17 cellular contexts compared by ENCODE assay signal in the genomic region with DNA sequence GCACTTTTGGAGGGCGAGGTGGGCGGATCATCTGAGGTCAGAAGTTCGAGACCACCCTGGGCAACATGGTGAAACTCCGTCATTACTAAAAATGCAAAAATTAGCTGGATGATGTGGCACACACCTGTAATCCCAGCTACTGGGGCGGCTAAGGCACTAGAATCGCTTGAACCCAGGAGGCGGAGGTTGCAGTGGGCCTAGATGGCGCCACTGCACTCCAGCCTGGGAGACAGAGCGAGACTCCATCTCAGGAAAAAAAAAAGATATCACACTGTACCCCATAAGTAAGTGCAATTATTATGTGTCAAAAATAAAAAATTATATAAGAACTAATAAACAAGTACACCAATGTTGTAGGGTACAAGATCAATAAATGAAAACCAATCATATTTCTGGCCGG.
DNase-seq lines count a peak whose midpoint lies in the region; ATAC-seq, FAIRE-seq and TF ChIP-seq lines count a peak whose summit lies in the region.
"Had no signal": no experiment of that assay in that cellular context is flagged by ENCODE, and none has a peak within 500 bp of the region (broad histone marks: within the 10 kb centered on the region; RNA-seq: fewer than 3 reads in every experiment).

No MANE protein-coding gene starts in this region.

- no peak for ATAC-seq in GM23338
- ATAC-seq in omental fat pad (ENCODE audit: low FRiP score) = no peak

- H4K20me1 ChIP-seq in GM23338 (replicated peaks; ENCODE audit: insufficient read depth) (no peaks in the 10 kb centered on the region), H1 (replicated peaks in 1 of 2; ENCODE audit: control insufficient read depth in 1 of 2, insufficient read depth in 2 of 2, low read length in 2 of 2) (no peaks in the 10 kb centered on the region)

- CTCF ChIA-PET in H1 (lab: Charles Lee; ENCODE audit: partially characterized antibody) = interaction anchor here (1.4 kb wide), 1 partner anchor 14 kb away, joined by 3 read pairs; no protein-coding TSS in a partner anchor

- no peak overlapping the region for H2BK5ac ChIP-seq in H1 (ENCODE audit: low read depth, low read length)

- no peak overlapping the region for H4K8ac ChIP-seq in H1 (ENCODE audit: extremely low read depth, insufficient read depth, low read length)

- H3K79me2 ChIP-seq in GM23338 (replicated peaks; ENCODE audit: insufficient read depth) (no peaks in the 10 kb centered on the region), H1 (ENCODE audit: control insufficient read depth in 1 of 2, insufficient read depth in 2 of 2, low read length in 2 of 2) (no peaks in the 10 kb centered on the region)

- H3K4me3 ChIP-seq in GM23338 (no peak overlapping the region), H1 (ENCODE audit: extremely low read depth in 1 of 4, insufficient read depth in 2 of 4, low read depth in 3 of 4, low read length in 4 of 4) (no peak overlapping the region), Peyer's patch (no peak overlapping the region)
- H3K4me3 ChIP-seq: HAP-1 had no signal

- H4K91ac ChIP-seq in H1 (replicated peaks; ENCODE audit: insufficient read length, low read length) = no peak overlapping the region

- POLR2A ChIA-PET in H1 (lab: Charles Lee; ENCODE audit: partially characterized antibody) = no interaction called here

- H3K14ac ChIP-seq in H1 (ENCODE audit: insufficient read length) = no peak overlapping the region

- H3F3A ChIP-seq in GM23338 (replicated peaks; ENCODE audit: low read depth) = no peaks in the 10 kb centered on the region

- H3K27me3 Mint-ChIP-seq in GM23338 (ENCODE audit: insufficient read depth, low read depth, poor library complexity) = peaks cover 2% of the 10 kb centered on the region

- H4K5ac ChIP-seq in H1 (ENCODE audit: insufficient read length, low read depth, low read length) = no peak overlapping the region

- H3K9ac ChIP-seq in H1 (replicated peaks in 1 of 4; ENCODE audit: extremely low read depth in 1 of 4, low read depth in 3 of 4, low read length in 3 of 4) = no peak overlapping the region

- no peak overlapping the region for H2BK15ac ChIP-seq in H1 (ENCODE audit: low read length)

- no peaks in the 10 kb centered on the region for H3K9me3 Mint-ChIP-seq in GM23338

- H3K4me1 Mint-ChIP-seq in GM23338 = no peaks in the 10 kb centered on the region
- H3K4me1 Mint-ChIP-seq: CD4-positive, alpha-beta memory T cell had no signal

- peak in 1 of 2 experiments; percentile 21; a peak in 1 of 4 replicates for TF ChIP-seq RAD21 in H1 (IDR thresholded peaks at IDR 0.05 in 1 of 2, conservative IDR thresholded peaks at IDR 0.05 in 1 of 2; ENCODE audit: low read depth in 2 of 2, low read length in 2 of 2)

- 92% methylated on average over 10 of the region's 10 CpGs; no CpG with 5 or more reads in 1 of the 2 experiments for WGBS in H1 (ENCODE audit: extremely low coverage in 1 of 2, insufficient coverage in 1 of 2, insufficient read length in 1 of 2, insufficient replicate concordance in 2 of 2, low coverage in 1 of 2, low lambda C conversion rate in 2 of 2, missing lambda C conversion rate in 1 of 2), 2 experiments

- H3K36me3 ChIP-seq in GM23338 (ENCODE audit: insufficient read depth) = no peaks in the 10 kb centered on the region
- no peaks in the 10 kb centered on the region for H3K36me3 ChIP-seq in H1 (ENCODE audit: control insufficient read depth in 2 of 4, insufficient read depth in 4 of 4, low read length in 3 of 4)
- no peaks in the 10 kb centered on the region for H3K36me3 ChIP-seq in Peyer's patch
- H3K36me3 ChIP-seq: HAP-1 had no signal

- H3K79me1 ChIP-seq in H1 (ENCODE audit: low read depth, low read length) = no peaks in the 10 kb centered on the region

- H3K18ac ChIP-seq in H1 (ENCODE audit: extremely low read depth, low read length) = no peak overlapping the region

- FAIRE-seq in HTR-8/SVneo (lab: Jason Lieb, UNC) (peak; percentile 46), H1 (lab: Jason Lieb, UNC) (no peak)
- FAIRE-seq: GM12891, GM18507 had no signal

- H3K27ac Mint-ChIP-seq in GM23338 = no peak overlapping the region
- H3K27ac Mint-ChIP-seq: CD4-positive, alpha-beta memory T cell had no signal

- H2AK5ac ChIP-seq in H1 (ENCODE audit: low read depth, low read length) = no peak overlapping the region

- H3K4me1 ChIP-seq in GM23338 (ENCODE audit: insufficient read depth) (no peaks in the 10 kb centered on the region), H1 (replicated peaks in 1 of 4; ENCODE audit: control insufficient read depth in 3 of 4, insufficient read depth in 4 of 4, low read length in 3 of 4) (no peaks in the 10 kb centered on the region), Peyer's patch (no peaks in the 10 kb centered on the region)
- H3K4me1 ChIP-seq: HAP-1 had no signal

- TF ChIP-seq EP300 in H1 (IDR thresholded peaks at IDR 0.05; ENCODE audit: borderline replicate concordance in 1 of 2, low read depth in 2 of 2, low read length in 2 of 2) = no peak

- no peak overlapping the region for H3K56ac ChIP-seq in H1 (replicated peaks; ENCODE audit: insufficient read length, low read depth, low read length)

- peak; percentile 48 to 56 for TF ChIP-seq CTCF in GM23338 (conservative IDR thresholded peaks at IDR 0.05; ENCODE audit: low read depth in 2 of 2)
- peak in 2 of 3 experiments; percentile 31 to 33; a peak in 2 of 4 replicates for TF ChIP-seq CTCF in H1 (IDR thresholded peaks at IDR 0.05; ENCODE audit: control extremely low read depth in 1 of 3, insufficient read depth in 1 of 3, low read depth in 1 of 3, low read length in 3 of 3)
- no peak for TF ChIP-seq CTCF in Peyer's patch (IDR thresholded peaks at IDR 0.05)
- TF ChIP-seq CTCF in omental fat pad (IDR thresholded peaks at IDR 0.05) = no peak

- H3K4me3 Mint-ChIP-seq in GM23338 = no peak overlapping the region
- H3K4me3 Mint-ChIP-seq: CD4-positive, alpha-beta memory T cell had no signal

- DNase-seq in GM23338 (ENCODE audit: low spot score) (no peak), HTR-8/SVneo (ENCODE audit: insufficient read length, low spot score) (no peak), H1 (ENCODE audit: low read depth in 1 of 2, low spot score in 2 of 2) (no peak), Peyer's patch (no peak), RPMI8226 (no peak), omental fat pad (ENCODE audit: low spot score) (no peak)
- DNase-seq in stimulated activated CD4-positive, alpha-beta T cell treated with anti-CD3 and anti-CD28 coated beads, Interleukin-2, amount 100 ng/mL, for 24 hours = no peak
- DNase-seq: C1 segment of cervical spinal cord; Calu3; CD4-positive, alpha-beta memory T cell; COR-L47; DMS53; DMS79 treated with DMSO at 0.1 percent for 48 hours; GF-D8 had no signal

- H3K27ac ChIP-seq in GM23338 (ENCODE audit: low read depth) = no peak overlapping the region
- H3K27ac ChIP-seq in H1 (ENCODE audit: low read depth, low read length) = no peak overlapping the region
- H3K27ac ChIP-seq in Peyer's patch = no peak overlapping the region

- TF ChIP-seq POLR2A in H1 (IDR thresholded peaks at IDR 0.05; ENCODE audit: control extremely low read depth in 1 of 2, low read depth in 2 of 2, low read length in 2 of 2) (no peak), Peyer's patch (IDR thresholded peaks at IDR 0.05) (no peak)

- H3K4ac ChIP-seq in H1 (replicated peaks; ENCODE audit: insufficient read length, low read depth, low read length) = no peak overlapping the region

- no peak overlapping the region for H2BK20ac ChIP-seq in H1 (ENCODE audit: low read length)

- no peak overlapping the region for H3K23ac ChIP-seq in H1 (ENCODE audit: insufficient read length)

- H3K23me2 ChIP-seq in H1 (ENCODE audit: low read depth, low read length) = 0 out of 2 replicates have a peak, but pooled peaks cover 1% of the 10 kb centered on the region

- H3K4me2 ChIP-seq in GM23338 (no peak overlapping the region), H1 (ENCODE audit: insufficient read depth in 1 of 2, low read depth in 2 of 2, low read length in 2 of 2) (no peak overlapping the region)

- no peak overlapping the region for H2AFZ ChIP-seq in GM23338
- no peak overlapping the region for H2AFZ ChIP-seq in H1 (ENCODE audit: low read length)

- H2BK12ac ChIP-seq in H1 (ENCODE audit: low read depth, low read length) = no peak overlapping the region

- no peaks in the 10 kb centered on the region for H3K9me3 ChIP-seq in H1 (ENCODE audit: insufficient read depth in 2 of 2, low read depth in 1 of 2, low read length in 1 of 2)
- H3K9me3 ChIP-seq in Peyer's patch = no peaks in the 10 kb centered on the region
- H3K9me3 ChIP-seq: HAP-1 had no signal

- H3K36me3 Mint-ChIP-seq in GM23338 (ENCODE audit: low read depth) = no peaks in the 10 kb centered on the region
- H3K36me3 Mint-ChIP-seq: CD4-positive, alpha-beta memory T cell had no signal

- H3K27me3 ChIP-seq in GM23338 (ENCODE audit: insufficient read depth) = no peaks in the 10 kb centered on the region
- no peaks in the 10 kb centered on the region for H3K27me3 ChIP-seq in H1 (replicated peaks in 1 of 4; ENCODE audit: control insufficient read depth in 3 of 4, extremely low read depth in 1 of 4, insufficient read depth in 3 of 4, low read length in 3 of 4)
- no peaks in the 10 kb centered on the region for H3K27me3 ChIP-seq in Peyer's patch

- H3K9me2 ChIP-seq in GM23338 (ENCODE audit: insufficient read depth) = no peaks in the 10 kb centered on the region

- no peak overlapping the region for H2BK120ac ChIP-seq in H1 (replicated peaks; ENCODE audit: low read depth, low read length)

TF ChIP-seq in GM23338, 12 proteins besides CTCF, POLR2A, EP300 and RAD21 (continues in another document):
- no peak for TF ChIP-seq POLR2AphosphoS5 (IDR thresholded peaks at IDR 0.05; ENCODE audit: low read depth)
- TF ChIP-seq ZNF331 (CRISPR knock-in tag; IDR thresholded peaks at IDR 0.05; ENCODE audit: low read depth) = no peak
- TF ChIP-seq ZNF114 (CRISPR knock-in tag; IDR thresholded peaks at IDR 0.05) = no peak
- TF ChIP-seq JUNB (IDR thresholded peaks at IDR 0.05; ENCODE audit: unreplicated experiment) = no peak
- no peak for TF ChIP-seq EZH2 (IDR thresholded peaks at IDR 0.05; ENCODE audit: low read depth, unreplicated experiment)

TF ChIP-seq in H1, 55 proteins besides CTCF, POLR2A, EP300 and RAD21 (continues in another document):
- TF ChIP-seq SIX5 (IDR thresholded peaks at IDR 0.05; ENCODE audit: low read depth, low read length) (no peak), SP2 (IDR thresholded peaks at IDR 0.05; ENCODE audit: low read length) (no peak), MAFK (IDR thresholded peaks at IDR 0.05; ENCODE audit: low read depth, low read length) (no peak), BCL11A (IDR thresholded peaks at IDR 0.05; ENCODE audit: low read depth in 2 of 2, low read length in 2 of 2) (no peak), YY1 (IDR thresholded peaks at IDR 0.05; ENCODE audit: low read depth, low read length) (no peak)
- TF ChIP-seq, protein P1, sequence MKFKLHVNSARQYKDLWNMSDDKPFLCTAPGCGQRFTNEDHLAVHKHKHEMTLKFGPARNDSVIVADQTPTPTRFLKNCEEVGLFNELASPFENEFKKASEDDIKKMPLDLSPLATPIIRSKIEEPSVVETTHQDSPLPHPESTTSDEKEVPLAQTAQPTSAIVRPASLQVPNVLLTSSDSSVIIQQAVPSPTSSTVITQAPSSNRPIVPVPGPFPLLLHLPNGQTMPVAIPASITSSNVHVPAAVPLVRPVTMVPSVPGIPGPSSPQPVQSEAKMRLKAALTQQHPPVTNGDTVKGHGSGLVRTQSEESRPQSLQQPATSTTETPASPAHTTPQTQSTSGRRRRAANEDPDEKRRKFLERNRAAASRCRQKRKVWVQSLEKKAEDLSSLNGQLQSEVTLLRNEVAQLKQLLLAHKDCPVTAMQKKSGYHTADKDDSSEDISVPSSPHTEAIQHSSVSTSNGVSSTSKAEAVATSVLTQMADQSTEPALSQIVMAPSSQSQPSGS (IDR thresholded peaks at IDR 0.05; ENCODE audit: low read length) = no peak

Comparison
In these comparisons a context has a peak if more than half of its experiments do, and no peak if none do; other contexts are left out.
1. CTCF ChIP-seq: peak in GM23338 (2 of 2) and H1 (2 of 3); none in Peyer's patch (0 of 6) and omental fat pad (0 of 3).